In the genomic region with DNA sequence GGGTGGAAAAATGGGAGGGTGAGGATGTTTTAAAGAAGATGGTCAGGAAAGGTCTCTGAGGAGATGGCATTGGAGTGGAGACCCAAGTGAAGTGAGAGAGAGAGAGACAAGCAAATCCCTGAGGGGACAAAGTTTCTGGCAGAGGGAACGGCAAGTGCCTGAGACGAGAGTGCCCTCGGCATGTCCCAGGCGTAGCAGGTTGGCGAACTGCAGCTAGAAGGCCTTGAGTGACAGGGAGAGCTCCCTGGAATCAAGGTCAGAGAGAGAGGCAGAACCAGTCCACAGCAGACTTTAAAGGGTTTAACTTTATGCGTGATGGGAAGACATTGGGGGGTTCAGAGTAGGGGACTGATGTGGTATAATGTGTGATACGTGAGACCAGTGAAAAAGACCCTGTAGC, we compare ENCODE assay signal across 26 cellular contexts.
"Had no signal": no experiment of that assay in that cellular context is flagged by ENCODE, and none has a peak within 500 bp of the region (broad histone marks: within the 10 kb centered on the region; RNA-seq: fewer than 3 reads in every experiment).

No MANE protein-coding gene starts in this region.

- ATAC-seq: left lobe of liver; natural killer cell; right lobe of liver; stimulated activated memory B cell treated with anti-CD40 and anti-IgM and Interleukin-4, amounts not matched to agents 10 μg/mL and 1 μg/mL and 100 μg/mL, for 72 hours; stimulated activated naive CD8-positive, alpha-beta T cell treated with anti-CD3 and anti-CD28 coated beads, Interleukin-15, amount 100 ng/mL, for 72 hours had no signal

- H3K27ac Mint-ChIP-seq: mesothelial cell of epicardium; naive B cell; natural killer cell; stimulated activated memory B cell treated with anti-CD40 and anti-IgM and Interleukin-4, amounts not matched to agents 10 μg/mL and 1 μg/mL and 100 μg/mL, for 72 hours; stimulated activated naive CD8-positive, alpha-beta T cell treated with anti-CD3 and anti-CD28 coated beads, Interleukin-15, amount 100 ng/mL, for 72 hours; type B pancreatic cell had no signal

- H3K9me3 ChIP-seq: pancreas, prostate gland, right lobe of liver, tibial nerve, uterus had no signal

- H3K4me2 ChIP-seq: hepatocyte, smooth muscle cell had no signal

- H3K4me3 ChIP-seq: hepatocyte, lung, pancreas, prostate gland, right lobe of liver, smooth muscle cell, tibial nerve, uterus had no signal

- H2AFZ ChIP-seq: hepatocyte had no signal

- H3K27me3 ChIP-seq: hepatocyte, pancreas, right lobe of liver, tibial nerve, uterus had no signal

- DNase-seq: islet precursor cell; mesendoderm; naive B cell; natural killer cell; nucleus accumbens; posterior cingulate gyrus; retina; right lobe of liver; stimulated activated CD4-positive, alpha-beta T cell treated with anti-CD3 and anti-CD28 coated beads, Interleukin-1b, Interleukin-23, amount 100 ng/mL, for 48 hours; stimulated activated CD4-positive, alpha-beta T cell treated with anti-CD3 and anti-CD28 coated beads, Interleukin-2, amount 100 ng/mL, for 48 hours; stimulated activated CD4-positive, alpha-beta T cell treated with anti-CD3 and anti-CD28 coated beads, Interleukin-4, amount 100 ng/mL, for 4 hours; stimulated activated CD8-positive, alpha-beta memory T cell treated with anti-CD3 and anti-CD28 coated beads, Interleukin-4, amount 100 ng/mL, for 48 hours; stimulated activated naive CD4-positive, alpha-beta T cell treated with Interleukin-2 at 50 U/mL for 16 hours; stimulated activated naive CD8-positive, alpha-beta T cell treated with anti-CD3 and anti-CD28 coated beads, Interleukin-15, amount 100 ng/mL, for 72 hours; substantia nigra; uterus had no signal

- H3K4me1 Mint-ChIP-seq: naive B cell; natural killer cell; stimulated activated memory B cell treated with anti-CD40 and anti-IgM and Interleukin-4, amounts not matched to agents 10 μg/mL and 1 μg/mL and 100 μg/mL, for 72 hours; stimulated activated naive CD8-positive, alpha-beta T cell treated with anti-CD3 and anti-CD28 coated beads, Interleukin-15, amount 100 ng/mL, for 72 hours had no signal

- H3K27me3 Mint-ChIP-seq: naive B cell; stimulated activated memory B cell treated with anti-CD40 and anti-IgM and Interleukin-4, amounts not matched to agents 10 μg/mL and 1 μg/mL and 100 μg/mL, for 72 hours; stimulated activated naive CD8-positive, alpha-beta T cell treated with anti-CD3 and anti-CD28 coated beads, Interleukin-15, amount 100 ng/mL, for 72 hours; type B pancreatic cell had no signal

- H3K36me3 ChIP-seq: pancreas, prostate gland, right lobe of liver, tibial nerve, uterus had no signal

- H3K27ac ChIP-seq: hepatocyte, pancreas, prostate gland, right lobe of liver, tibial nerve, uterus had no signal

- H3K4me3 Mint-ChIP-seq: mesothelial cell of epicardium; naive B cell; natural killer cell; stimulated activated memory B cell treated with anti-CD40 and anti-IgM and Interleukin-4, amounts not matched to agents 10 μg/mL and 1 μg/mL and 100 μg/mL, for 72 hours; stimulated activated naive CD8-positive, alpha-beta T cell treated with anti-CD3 and anti-CD28 coated beads, Interleukin-15, amount 100 ng/mL, for 72 hours; type B pancreatic cell had no signal

- H3K4me1 ChIP-seq: prostate gland, right lobe of liver, uterus had no signal

- H3K9me3 Mint-ChIP-seq: mesothelial cell of epicardium, type B pancreatic cell had no signal

- H3K36me3 Mint-ChIP-seq: mesothelial cell of epicardium; naive B cell; natural killer cell; stimulated activated memory B cell treated with anti-CD40 and anti-IgM and Interleukin-4, amounts not matched to agents 10 μg/mL and 1 μg/mL and 100 μg/mL, for 72 hours; type B pancreatic cell had no signal
